16 cellular contexts compared by ENCODE assay signal in genomic region chr6:84866715-84867114, GRCh38.
DNase-seq lines count a peak whose midpoint lies in the region; ATAC-seq and TF ChIP-seq lines count a peak whose summit lies in the region.
"Had no signal": no experiment of that assay in that cellular context is flagged by ENCODE, and none has a peak within 500 bp of the region (broad histone marks: within the 10 kb centered on the region; RNA-seq: fewer than 3 reads in every experiment).

No MANE protein-coding gene starts in this region.

- 0 out of 2 replicates have a peak overlapping the region, but pooled peaks have one; percentile 11 for H2AFZ ChIP-seq in GM23248

- H3K27ac ChIP-seq in GM23248 (no peak overlapping the region), right lobe of liver (peak overlapping the region in 2 of 3 donors; percentile 10 to 12)
- H3K27ac ChIP-seq in CD8-positive, alpha-beta memory T cell (ENCODE audit: low read depth, low read length): no peak overlapping the region

- no peaks in the 10 kb centered on the region for H3K9me2 ChIP-seq in GM23248 (ENCODE audit: insufficient read depth)

- no peak overlapping the region for H3K4me3 Mint-ChIP-seq in CD8-positive, alpha-beta memory T cell
- H3K4me3 Mint-ChIP-seq: H9 had no signal

- no peak overlapping the region for H3K27ac Mint-ChIP-seq in activated naive CD4-positive, alpha-beta T cell treated with anti-CD3 and anti-CD28 coated beads, Interleukin-2, amount 50 U/mL, for 72 hours
- no peak overlapping the region for H3K27ac Mint-ChIP-seq in CD8-positive, alpha-beta memory T cell
- H3K27ac Mint-ChIP-seq: H9 had no signal

- in situ Hi-C loops in GM23248 (cut with MboI): no loop called here

- DNase-seq in GM23248 (no peak), OCI-M1 (lab: John Stamatoyannopoulos, UW) (peak; percentile 80), fibroblast of mammary gland (ENCODE audit: low read depth) (peak; percentile 26), right lobe of liver (peak in 2 of 3 donors; percentile 51 to 59), DMS53 treated with DMSO at 0.1 percent for 48 hours (lab: John Stamatoyannopoulos, UW; ENCODE audit: unreplicated experiment) (no peak), Kasumi-1 (lab: John Stamatoyannopoulos, UW) (no peak)
- DNase-seq in activated naive CD4-positive, alpha-beta T cell treated with anti-CD3 and anti-CD28 coated beads, Interleukin-2, amount 50 U/mL, for 72 hours (ENCODE audit: low spot score in 2 of 2): no peak
- no peak for DNase-seq in CD8-positive, alpha-beta memory T cell
- DNase-seq: ACHN, C1 segment of cervical spinal cord, H9, KBM-7, NCI-H1417, NCI-H187 treated with DMSO at 0.1 percent for 48 hours, NCI-H345, NCI-H524 treated with DMSO at 0.1 percent for 48 hours had no signal

- H3K27me3 ChIP-seq in GM23248 (replicated peaks; ENCODE audit: insufficient read depth): no peaks in the 10 kb centered on the region
- H3K27me3 ChIP-seq in right lobe of liver: no peaks in the 10 kb centered on the region
- no peaks in the 10 kb centered on the region for H3K27me3 ChIP-seq in CD8-positive, alpha-beta memory T cell (ENCODE audit: insufficient read depth, low read length, poor library complexity, severe bottlenecking)

- H3K4me1 ChIP-seq in GM23248 (ENCODE audit: insufficient read depth): peaks cover 5% of the 10 kb centered on the region; the same call in 1 of the 2 replicates
- peaks cover 0 to 23% (median 11%) of the 10 kb centered on the region in 4 donors for H3K4me1 ChIP-seq in right lobe of liver
- H3K4me1 ChIP-seq in CD8-positive, alpha-beta memory T cell (ENCODE audit: insufficient read depth, low read length): no peaks in the 10 kb centered on the region

- H3K4me3 ChIP-seq in GM23248 (no peak overlapping the region), fibroblast of mammary gland (ENCODE audit: control insufficient read depth, low read depth, low read length) (no peak overlapping the region), right lobe of liver (no peak overlapping the region)
- no peak overlapping the region for H3K4me3 ChIP-seq in CD8-positive, alpha-beta memory T cell (ENCODE audit: low read length)

- H3K9ac ChIP-seq in GM23248: no peak overlapping the region

- no peaks in the 10 kb centered on the region for H3K4me1 Mint-ChIP-seq in CD8-positive, alpha-beta memory T cell
- H3K4me1 Mint-ChIP-seq: H9 had no signal

- no peaks in the 10 kb centered on the region for H3K79me2 ChIP-seq in GM23248 (ENCODE audit: insufficient read depth)

- peak; percentile 77 to 96 (median 92) for ATAC-seq in right lobe of liver
- no peak for ATAC-seq in activated naive CD4-positive, alpha-beta T cell treated with anti-CD3 and anti-CD28 coated beads, Interleukin-2, amount 50 U/mL, for 72 hours

- intact Hi-C loops in right lobe of liver (cut with DNase I): no loop called here

- no peaks in the 10 kb centered on the region for H3K9me3 ChIP-seq in GM23248 (ENCODE audit: low read depth)
- H3K9me3 ChIP-seq in right lobe of liver: no peaks in the 10 kb centered on the region
- no peaks in the 10 kb centered on the region for H3K9me3 ChIP-seq in CD8-positive, alpha-beta memory T cell (ENCODE audit: low read length)

- 89 to 90% methylated on average over 1 of the region's 1 CpG for WGBS in GM23248 (ENCODE audit: low coverage in 1 of 2, low lambda C conversion rate in 2 of 2, missing lambda C conversion rate in 2 of 2), 2 experiments
- WGBS in right lobe of liver (ENCODE audit: insufficient coverage, low coverage, low lambda C conversion rate, missing lambda C conversion rate): 19% methylated on average over 1 of the region's 1 CpG

- H3K36me3 ChIP-seq in GM23248 (ENCODE audit: low read depth): no peaks in the 10 kb centered on the region
- H3K36me3 ChIP-seq in right lobe of liver: no peaks in the 10 kb centered on the region
- no peaks in the 10 kb centered on the region for H3K36me3 ChIP-seq in CD8-positive, alpha-beta memory T cell (ENCODE audit: insufficient read depth, low read length)

- H4K20me1 ChIP-seq in GM23248 (ENCODE audit: insufficient read depth): no peaks in the 10 kb centered on the region

- TF ChIP-seq POLR2A in right lobe of liver (IDR thresholded peaks at IDR 0.05): no peak

- peaks cover 0 to under 1% of the 10 kb centered on the region in 2 donors for H3K27me3 Mint-ChIP-seq in CD8-positive, alpha-beta memory T cell

- 0 out of 2 replicates have a peak, but pooled peaks cover 5% of the 10 kb centered on the region for H3F3A ChIP-seq in GM23248 (ENCODE audit: insufficient read depth)

- no peak overlapping the region for H3K4me2 ChIP-seq in GM23248 (ENCODE audit: unreplicated experiment)

- POLR2A ChIA-PET in CD8-positive, alpha-beta memory T cell (lab: Charles Lee): no interaction called here

- H3K36me3 Mint-ChIP-seq in activated naive CD4-positive, alpha-beta T cell treated with anti-CD3 and anti-CD28 coated beads, Interleukin-2, amount 50 U/mL, for 72 hours: no peaks in the 10 kb centered on the region
- no peaks in the 10 kb centered on the region for H3K36me3 Mint-ChIP-seq in CD8-positive, alpha-beta memory T cell

- CTCF ChIA-PET in CD8-positive, alpha-beta memory T cell (lab: Charles Lee): no interaction called here

- H3K9me3 Mint-ChIP-seq in activated naive CD4-positive, alpha-beta T cell treated with anti-CD3 and anti-CD28 coated beads, Interleukin-2, amount 50 U/mL, for 72 hours: peaks cover 0 to 3% of the 10 kb centered on the region in 2 donors
- peaks cover 0 to 3% (median 0%) of the 10 kb centered on the region in 5 donors for H3K9me3 Mint-ChIP-seq in CD8-positive, alpha-beta memory T cell
- H3K9me3 Mint-ChIP-seq: H9 had no signal

- TF ChIP-seq CTCF in fibroblast of mammary gland (conservative IDR thresholded peaks at IDR 0.05; ENCODE audit: control insufficient read depth, insufficient read depth, low read depth, low read length) (no peak), right lobe of liver (IDR thresholded peaks at IDR 0.05) (no peak)

Comparison
In these comparisons a context has a peak if more than half of its experiments do, and no peak if none do; other contexts are left out.
1. DNase-seq: peak in OCI-M1 (single experiment), fibroblast of mammary gland (single experiment) and right lobe of liver (2 of 3); none in GM23248 (single experiment), DMS53 treated with DMSO at 0.1 percent for 48 hours (single experiment), activated naive CD4-positive, alpha-beta T cell treated with anti-CD3 and anti-CD28 coated beads, Interleukin-2, amount 50 U/mL, for 72 hours (0 of 2), CD8-positive, alpha-beta memory T cell (0 of 5) and Kasumi-1 (0 of 2).
2. H3K27ac ChIP-seq: peak in right lobe of liver (2 of 3); none in GM23248 (single experiment) and CD8-positive, alpha-beta memory T cell (single experiment).
3. ATAC-seq: peak in right lobe of liver (4 of 4); none in activated naive CD4-positive, alpha-beta T cell treated with anti-CD3 and anti-CD28 coated beads, Interleukin-2, amount 50 U/mL, for 72 hours (0 of 2).